ENCODE assay signal across 14 cellular contexts in the genomic region with DNA sequence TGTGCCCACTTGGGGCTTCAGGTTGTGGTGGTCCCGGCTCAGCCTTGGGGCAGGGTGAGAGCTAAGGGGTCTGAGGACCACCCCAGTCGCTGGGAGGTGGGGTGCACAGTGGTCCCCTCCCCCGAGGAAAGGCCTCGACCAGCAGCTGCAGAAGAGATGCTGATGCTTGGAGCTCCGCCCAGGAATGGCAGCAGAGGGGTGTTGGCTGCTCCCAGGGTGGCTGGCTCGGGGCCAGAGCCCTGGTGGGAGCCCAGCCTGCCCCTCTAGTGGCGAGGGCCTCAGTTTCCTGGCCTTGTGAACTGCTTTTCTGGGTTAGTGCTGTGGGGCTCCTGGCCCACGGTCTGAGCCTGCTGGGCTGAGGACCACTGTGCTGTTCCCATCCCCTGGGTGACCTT. TPM values are rescaled to one million over a fixed set of nuclear protein-coding genes. Genes with fewer than 3 reads are reported as not detected.
DNase-seq lines count a peak whose midpoint lies in the region; FAIRE-seq and TF ChIP-seq lines count a peak whose summit lies in the region.
"Had no signal": no experiment of that assay in that cellular context is flagged by ENCODE, and none has a peak within 500 bp of the region (broad histone marks: within the 10 kb centered on the region; RNA-seq: fewer than 3 reads in every experiment).

No MANE protein-coding gene starts in this region.

- no peaks in the 10 kb centered on the region for H3K27me3 Mint-ChIP-seq in Caco-2 (ENCODE audit: insufficient read depth, unreplicated experiment)

- H2BK15ac ChIP-seq in neuronal stem cell (ENCODE audit: low read length): peak overlapping the region; percentile 75

- H3K14ac ChIP-seq in neuronal stem cell (ENCODE audit: low read length): peak overlapping the region; percentile 76

- CTCF ChIA-PET in Caco-2 (lab: Charles Lee): interaction anchor here (0.6 kb wide), 1 partner anchor 12 kb away, joined by 4 read pairs; no protein-coding TSS in a partner anchor

- H3K27me3 ChIP-seq in Caco-2 (replicated peaks; ENCODE audit: control insufficient read depth, insufficient read depth, low read length) (no peaks in the 10 kb centered on the region), endocrine pancreas (ENCODE audit: control insufficient read depth, insufficient read depth, low read length) (no peaks in the 10 kb centered on the region), neuronal stem cell (ENCODE audit: control insufficient read depth in 3 of 3, insufficient read depth in 3 of 3, low read depth in 1 of 3, low read length in 3 of 3) (peaks cover 0 to 27% (median 7%) of the 10 kb centered on the region in 3 experiments)
- H3K27me3 ChIP-seq: right lobe of liver had no signal

- H3K4me1 ChIP-seq in Caco-2 (peaks cover 11% of the 10 kb centered on the region), endocrine pancreas (ENCODE audit: control insufficient read depth, insufficient read depth, low read length) (no peaks in the 10 kb centered on the region), neuronal stem cell (ENCODE audit: control insufficient read depth in 2 of 2, insufficient read depth in 1 of 2, low read depth in 1 of 2, low read length in 2 of 2) (peaks cover 8 to 23% of the 10 kb centered on the region in 2 donors)

- no peak for FAIRE-seq in D721Med (lab: Jason Lieb, UNC)
- FAIRE-seq: GM19239 had no signal

- H4K91ac ChIP-seq in neuronal stem cell (ENCODE audit: low read depth, low read length, poor library complexity): no peak overlapping the region

- no peak overlapping the region for H2BK5ac ChIP-seq in neuronal stem cell (ENCODE audit: low read length)

- H3K18ac ChIP-seq in neuronal stem cell (ENCODE audit: low read length): peak overlapping the region; percentile 58

- H3K4me3 Mint-ChIP-seq in Caco-2 (ENCODE audit: unreplicated experiment): peak overlapping the region; percentile 66

- H2AFZ ChIP-seq in neuronal stem cell (ENCODE audit: low read length): no peak overlapping the region

- no CpG with 5 or more reads among the region's 8 CpGs for WGBS in neuronal stem cell (ENCODE audit: extremely low coverage in 2 of 2, insufficient read length in 2 of 2, insufficient replicate concordance in 1 of 2), 2 donors

- intact Hi-C loops in Caco-2 (cut with micrococcal nuclease; ENCODE audit: unreplicated experiment): no loop called here

- BruUV-seq in Caco-2 (replicated peaks; lab: Mats Ljungman, UMichigan): no TSS peak

- H3K4me2 ChIP-seq in neuronal stem cell (ENCODE audit: insufficient read depth, low read length, poor library complexity, severe bottlenecking): peak overlapping the region; percentile 78

- peaks cover 18% of the 10 kb centered on the region for H3K79me1 ChIP-seq in neuronal stem cell (ENCODE audit: low read depth, low read length)

- H4K8ac ChIP-seq in neuronal stem cell (ENCODE audit: low read depth, low read length): peak overlapping the region; percentile 43

- no peaks in the 10 kb centered on the region for H3K9me3 Mint-ChIP-seq in Caco-2 (ENCODE audit: unreplicated experiment)

- no peak overlapping the region for H3K27ac ChIP-seq in neuronal stem cell (replicated peaks; ENCODE audit: low read length)
- H3K27ac ChIP-seq: thoracic aorta had no signal

- DNase-seq in Caco-2 (no peak), NCI-H2171 treated with DMSO at 0.1 percent for 48 hours (lab: John Stamatoyannopoulos, UW) (peak; percentile 65), neuronal stem cell (ENCODE audit: low spot score) (no peak), D721Med (ENCODE audit: insufficient read length, low spot score) (no peak), activated gamma-delta T cell (lab: John Stamatoyannopoulos, UW) (no peak), HUDEP-2 (lab: John Stamatoyannopoulos, UW; ENCODE audit: unreplicated experiment in 76 of 76) (no peak)
- no peak for DNase-seq in activated naive CD4-positive, alpha-beta T cell treated with anti-CD3 and anti-CD28 coated beads, Interleukin-2, amount 50 U/mL, for 16 hours
- DNase-seq: activated T-cell treated with anti-CD3 and anti-CD28 coated beads for 4 hours had no signal

- no peak overlapping the region for H3K4ac ChIP-seq in neuronal stem cell (ENCODE audit: low read length)

- peak overlapping the region; percentile 71 for H3K9ac ChIP-seq in endocrine pancreas (ENCODE audit: control insufficient read depth, insufficient read depth, low read length)
- H3K9ac ChIP-seq in neuronal stem cell (ENCODE audit: low read depth, low read length, poor library complexity): peak overlapping the region; percentile 63

- POLR2A ChIA-PET in Caco-2 (lab: Charles Lee): interaction anchor here (0.6 to 1.1 kb wide), 2 partner anchors 15 to 17 kb away, joined by 3 read pairs; no protein-coding TSS in a partner anchor

- H3K36me3 ChIP-seq in Caco-2 (ENCODE audit: control insufficient read depth, insufficient read depth, low read length) (peaks cover 2% of the 10 kb centered on the region), endocrine pancreas (ENCODE audit: control insufficient read depth, insufficient read depth, low read length) (no peaks in the 10 kb centered on the region), neuronal stem cell (replicated peaks in 1 of 2; ENCODE audit: control insufficient read depth in 2 of 2, insufficient read depth in 2 of 2, low read length in 2 of 2) (peaks cover 0 to 6% of the 10 kb centered on the region in 2 donors)
- H3K36me3 ChIP-seq: right lobe of liver, thoracic aorta had no signal

- no peak overlapping the region for H2BK12ac ChIP-seq in neuronal stem cell (ENCODE audit: low read length)

- peak overlapping the region; percentile 3 for H3K23ac ChIP-seq in neuronal stem cell (ENCODE audit: low read depth, low read length, poor library complexity)

- peak overlapping the region; percentile 41 for H2BK120ac ChIP-seq in neuronal stem cell (ENCODE audit: low read depth, low read length)

- H3K36me3 Mint-ChIP-seq in Caco-2 (ENCODE audit: insufficient read depth, unreplicated experiment): no peaks in the 10 kb centered on the region

- H2AK5ac ChIP-seq in neuronal stem cell (ENCODE audit: low read depth, low read length): peak overlapping the region; percentile 97

- H3K9me3 ChIP-seq in Caco-2 (no peaks in the 10 kb centered on the region), endocrine pancreas (ENCODE audit: control insufficient read depth, low read length) (no peaks in the 10 kb centered on the region), neuronal stem cell (replicated peaks in 1 of 2; ENCODE audit: control insufficient read depth in 2 of 2, insufficient read depth in 1 of 2, low read depth in 1 of 2, low read length in 2 of 2) (no peaks in the 10 kb centered on the region)
- H3K9me3 ChIP-seq: right lobe of liver, thoracic aorta had no signal

- TF ChIP-seq CTCF in Caco-2 (IDR thresholded peaks at IDR 0.05; ENCODE audit: insufficient read depth in 1 of 2, low read depth in 1 of 2, low read length in 1 of 2, severe bottlenecking in 1 of 2, unreplicated experiment in 1 of 2) (no peak), D721Med (IDR thresholded peaks at IDR 0.05; ENCODE audit: insufficient read depth, missing control alignments) (no peak)

- H3K4me1 Mint-ChIP-seq in Caco-2 (ENCODE audit: low read depth, unreplicated experiment): peaks cover 7% of the 10 kb centered on the region

- H3K4me3 ChIP-seq in Caco-2 (ENCODE audit: low read depth, low read length) (peak overlapping the region; percentile 85), endocrine pancreas (ENCODE audit: control insufficient read depth, insufficient read depth, low read length) (no peak overlapping the region), neuronal stem cell (ENCODE audit: low read length in 2 of 2) (peak overlapping the region; percentile 82 to 97)

- no peak overlapping the region for H3K27ac Mint-ChIP-seq in Caco-2 (ENCODE audit: unreplicated experiment)

RNA-seq across cellular contexts. Expression of a gene that starts 1.2 kb away (rescaled TPM):
- 40.4 and 40.6 TPM in 2 replicates for total RNA-seq in Caco-2 (2022)
- 40.0 TPM for polyA plus RNA-seq in neuronal stem cell (2013, experiment 1 of 2)
- polyA plus RNA-seq in neuronal stem cell (2013, experiment 2 of 2): 39.1 TPM

RNA-seq across cellular contexts. Expression of a gene that starts 26.3 kb away (rescaled TPM):
- 68.7 and 77.1 TPM in 2 replicates for total RNA-seq in Caco-2 (2022)
- polyA plus RNA-seq in neuronal stem cell (2013, experiment 1 of 2): 3.7 TPM
- 3.5 TPM for polyA plus RNA-seq in neuronal stem cell (2013, experiment 2 of 2)

RNA-seq across cellular contexts. Expression of a gene that starts 29.2 kb away (rescaled TPM):
- not detected in 2 replicates for total RNA-seq in Caco-2 (2022)
- 0.10 TPM for polyA plus RNA-seq in neuronal stem cell (2013, experiment 1 of 2)
- polyA plus RNA-seq in neuronal stem cell (2013, experiment 2 of 2): 0.12 TPM
- total RNA-seq: G401 had no signal

RNA-seq across cellular contexts. Expression of a gene that starts 34.8 kb away (rescaled TPM):
- not detected in 2 replicates for total RNA-seq in Caco-2 (2022)
- not detected for polyA plus RNA-seq in neuronal stem cell (2013, experiment 1 of 2)
- polyA plus RNA-seq in neuronal stem cell (2013, experiment 2 of 2): not detected
- total RNA-seq: G401 had no signal

RNA-seq across cellular contexts. Expression of a gene that starts 44.5 kb away (rescaled TPM):
- total RNA-seq in Caco-2 (2022): not detected in 2 replicates
- polyA plus RNA-seq in neuronal stem cell (2013, experiment 1 of 2): not detected
- polyA plus RNA-seq in neuronal stem cell (2013, experiment 2 of 2): not detected
- total RNA-seq: G401, right lobe of liver, thoracic aorta had no signal
- polyA plus RNA-seq: esophagus had no signal
